In genomic region chr11:6647282-6647679, GRCh38 we compare ENCODE assay signal across 9 cellular contexts. TPM values are rescaled to one million over a fixed set of nuclear protein-coding genes. Genes with fewer than 3 reads are reported as not detected.
A peak's percentile ranks its signal among the peaks of the same experiment; 100 is the strongest.
DNase-seq lines count a peak whose midpoint lies in the region; ATAC-seq and TF ChIP-seq lines count a peak whose summit lies in the region.
"Had no signal": no experiment of that assay in that cellular context is flagged by ENCODE, and none has a peak within 500 bp of the region (broad histone marks: within the 10 kb centered on the region; RNA-seq: fewer than 3 reads in every experiment).

No MANE protein-coding gene starts in this region.

- in situ Hi-C loops in GM23248 (cut with MboI) (no loop called here), GM13976 (cut with MboI; ENCODE audit: low sequenced_read_pairs, unreplicated experiment) (no loop called here)

- H3K36me3 ChIP-seq in GM23248 (ENCODE audit: low read depth) = no peaks in the 10 kb centered on the region
- no peaks in the 10 kb centered on the region for H3K36me3 ChIP-seq in stomach

- H3K4me2 ChIP-seq in GM23248 (ENCODE audit: unreplicated experiment) = peak overlapping the region; percentile 66

- no peaks in the 10 kb centered on the region for H3K79me2 ChIP-seq in GM23248 (ENCODE audit: insufficient read depth)

- 16 to 18% methylated on average over 5 of the region's 5 CpGs for WGBS in GM23248 (ENCODE audit: low coverage in 1 of 2, low lambda C conversion rate in 2 of 2, missing lambda C conversion rate in 2 of 2), 2 experiments
- 48 to 69% (median 55%) methylated on average over 4 to 5 of the region's 5 CpGs for WGBS in stomach, 5 donors

- H3K27ac ChIP-seq in GM23248 (peak overlapping the region; percentile 39), layer of hippocampus (ENCODE audit: low read depth, low read length) (peak overlapping the region; percentile 14), stomach (peak overlapping the region; percentile 15 to 84 (median 59))

- peak overlapping the region; percentile 76 for H2AFZ ChIP-seq in GM23248

- no peaks in the 10 kb centered on the region for H4K20me1 ChIP-seq in GM23248 (ENCODE audit: insufficient read depth)

- peak overlapping the region; percentile 31 for H3K9ac ChIP-seq in GM23248

- H3K4me3 ChIP-seq in GM23248 (no peak overlapping the region), choroid plexus epithelial cell (ENCODE audit: low read depth, low read length) (no peak overlapping the region), stomach (peak overlapping the region in 1 of 4 donors; percentile 0)

- H3K27me3 ChIP-seq in GM23248 (replicated peaks; ENCODE audit: insufficient read depth) (no peaks in the 10 kb centered on the region), layer of hippocampus (ENCODE audit: control insufficient read depth, insufficient read depth, low read length) (no peaks in the 10 kb centered on the region), stomach (no peaks in the 10 kb centered on the region)

- no peak for ATAC-seq in HG02938 (IDR thresholded peaks at IDR 0.05; ENCODE audit: unreplicated experiment)

- H3F3A ChIP-seq in GM23248 (ENCODE audit: insufficient read depth) = peaks cover 18% of the 10 kb centered on the region; the same call in 1 of the 2 replicates

- no peaks in the 10 kb centered on the region for H3K9me2 ChIP-seq in GM23248 (ENCODE audit: insufficient read depth)

- intact Hi-C loops in stomach (cut with DNase I; ENCODE audit: low total_unique reads) = no loop called here

- no peak for TF ChIP-seq EP300 in stomach (IDR thresholded peaks at IDR 0.05)

- no peak for TF ChIP-seq POLR2A in stomach (IDR thresholded peaks at IDR 0.05)

- DNase-seq in GM23248 (peak; percentile 78), choroid plexus epithelial cell (ENCODE audit: low read depth) (peak; percentile 45), stomach (no peak), NCI-H1694 treated with DMSO at 0.1 percent for 48 hours (lab: John Stamatoyannopoulos, UW) (no peak), NCI-H526 (lab: John Stamatoyannopoulos, UW) (no peak), GM13976 (ENCODE audit: low spot score) (no peak)
- DNase-seq: NCI-H1417 had no signal

- H3K9me3 ChIP-seq in GM23248 (ENCODE audit: low read depth) = no peaks in the 10 kb centered on the region
- no peaks in the 10 kb centered on the region for H3K9me3 ChIP-seq in stomach

- TF ChIP-seq CTCF in choroid plexus epithelial cell (conservative IDR thresholded peaks at IDR 0.05; ENCODE audit: low read depth, low read length) = no peak
- no peak for TF ChIP-seq CTCF in stomach (IDR thresholded peaks at IDR 0.05)
- no peak for TF ChIP-seq CTCF in GM13976 (IDR thresholded peaks at IDR 0.05; ENCODE audit: borderline replicate concordance, control extremely low read depth, extremely low read depth, insufficient read depth, missing control alignments)

- H3K4me1 ChIP-seq in GM23248 (ENCODE audit: insufficient read depth) = peaks cover 23% of the 10 kb centered on the region
- peaks cover 17 to 34% (median 28%) of the 10 kb centered on the region in 4 donors for H3K4me1 ChIP-seq in stomach

RNA-seq across cellular contexts. Expression of gene DCHS1, which starts 8.3 kb away (rescaled TPM):
- total RNA-seq in GM23248 (2014; rRNA removed; shearing (Covaris generic)) = 5.8 and 6.4 TPM in 2 replicates
- polyA plus RNA-seq in GM23248 (2016; fragmentation: Nextera tagmentation; extraction: Ambion mirVana) = 0.86 and 1.1 TPM in 2 replicates
- total RNA-seq in stomach = 10 to 100 TPM in 4 of 5 donors, 1 to 10 TPM in 1; 9.9 to 22.8 (median 17.4) TPM
- polyA plus RNA-seq in stomach = 1 to 10 TPM in 2 of 3 donors, under 1 TPM in 1; 0.76 to 2.6 (median 1.6) TPM

RNA-seq across cellular contexts. Expression of gene TPP1, which starts 28.1 kb away (rescaled TPM):
- total RNA-seq in GM23248 (2014; rRNA removed; shearing (Covaris generic)) = 37.6 and 47.6 TPM in 2 replicates
- 65.2 and 66.3 TPM in 2 replicates for polyA plus RNA-seq in GM23248 (2016; fragmentation: Nextera tagmentation; extraction: Ambion mirVana)
- 100 to 1,000 TPM in 1 of 5 donors, 10 to 100 TPM in 4; 45.9 to 213 (median 91.5) TPM for total RNA-seq in stomach
- polyA plus RNA-seq in stomach = 10 to 100 TPM; 11.9 to 32.8 (median 26.1) TPM

RNA-seq across cellular contexts. Expression of gene TAF10, which starts 35.3 kb away (rescaled TPM):
- total RNA-seq in GM23248 (2014; rRNA removed; shearing (Covaris generic)) = 35.5 and 67.9 TPM in 2 replicates
- polyA plus RNA-seq in GM23248 (2016; fragmentation: Nextera tagmentation; extraction: Ambion mirVana) (171 and 172 TPM in 2 replicates), stomach (100 to 1,000 TPM; 115 to 160 (median 154) TPM)
- total RNA-seq in stomach = 100 to 1,000 TPM in 4 of 5 donors, 10 to 100 TPM in 1; 15.8 to 234 (median 163) TPM

RNA-seq across cellular contexts. Expression of gene MRPL17, which starts 35.9 kb away (rescaled TPM):
- total RNA-seq in GM23248 (2014; rRNA removed; shearing (Covaris generic)) = 53.5 and 104 TPM in 2 replicates
- polyA plus RNA-seq in GM23248 (2016; fragmentation: Nextera tagmentation; extraction: Ambion mirVana) = 107 and 114 TPM in 2 replicates
- total RNA-seq in stomach = 100 to 1,000 TPM in 1 of 5 donors, 10 to 100 TPM in 3, 1 to 10 TPM in 1; 9.0 to 148 (median 20.4) TPM
- polyA plus RNA-seq in stomach = 10 to 100 TPM; 43.2 to 52.2 (median 49.4) TPM

RNA-seq across cellular contexts. Expression of gene ILK, which starts 43.7 kb away (rescaled TPM):
- total RNA-seq in GM23248 (2014; rRNA removed; shearing (Covaris generic)) = 211 and 242 TPM in 2 replicates
- polyA plus RNA-seq in GM23248 (2016; fragmentation: Nextera tagmentation; extraction: Ambion mirVana) (256 and 264 TPM in 2 replicates), stomach (100 to 1,000 TPM; 123 to 138 (median 124) TPM)
- total RNA-seq in stomach = 100 to 1,000 TPM in 4 of 5 donors, 10 to 100 TPM in 1; 60.0 to 308 (median 123) TPM

Comparison
In these comparisons a context has a peak if more than half of its experiments do, and no peak if none do; other contexts are left out.
1. DNase-seq: peak in GM23248 (single experiment) and choroid plexus epithelial cell (single experiment); none in stomach (single experiment), NCI-H1694 treated with DMSO at 0.1 percent for 48 hours (single experiment), NCI-H526 (0 of 2) and GM13976 (single experiment).
2. Peak in every context shown above with its lines, with median percentiles within 50 percentile points of each other: H3K27ac ChIP-seq.